Comparison of ENCODE assay signal across 25 cellular contexts in genomic region chr15:47116698-47117097, GRCh38.
"Had no signal": no experiment of that assay in that cellular context is flagged by ENCODE, and none has a peak within 500 bp of the region (broad histone marks: within the 10 kb centered on the region; RNA-seq: fewer than 3 reads in every experiment).

No MANE protein-coding gene starts in this region.

- DNase-seq: activated CD4-positive, alpha-beta T cell treated with anti-CD3 and anti-CD28 coated beads, Interleukin-2, amount 10 ng/mL, durations not matched to agents 24 days and 14 days; activated CD4-positive, alpha-beta T cell treated with anti-CD3 and anti-CD28 coated beads, Interleukin-2, amount 50 U/mL, for 48 hours; activated CD4-positive, CD25-positive, alpha-beta regulatory T cell treated with anti-CD3 and anti-CD28 coated beads, Interleukin-2, amount 50 U/mL, for 72 hours; activated CD8-positive, alpha-beta memory T cell treated with anti-CD3 and anti-CD28 coated beads, Interleukin-2, amount 10 ng/mL, durations not matched to agents 7 days and 5 days; activated gamma-delta T cell; activated naive CD4-positive, alpha-beta T cell treated with anti-CD3 and anti-CD28 coated beads for 36 hours; activated T-cell treated with anti-CD3 and anti-CD28 coated beads, Interleukin-2, amount 50 U/mL, for 24 hours; amygdala; Kasumi-1; KBM-7; NCI-H1092; NCI-H1417; NCI-H1694; NCI-H2029 treated with DMSO at 0.1 percent for 48 hours; NCI-H345; NCI-H510A; NCI-H526 treated with DMSO at 0.1 percent for 48 hours; NCI-H82; RPMI8226; T-helper 1 cell had no signal

- H3K4me1 Mint-ChIP-seq: activated CD4-positive, alpha-beta T cell treated with anti-CD3 and anti-CD28 coated beads, Interleukin-2, amount 10 ng/mL, durations not matched to agents 24 days and 14 days; activated CD8-positive, alpha-beta memory T cell treated with anti-CD3 and anti-CD28 coated beads, Interleukin-2, amount 10 ng/mL, durations not matched to agents 7 days and 5 days; brain had no signal

- H3K36me3 Mint-ChIP-seq: activated CD8-positive, alpha-beta memory T cell treated with anti-CD3 and anti-CD28 coated beads, Interleukin-2, amount 10 ng/mL, durations not matched to agents 7 days and 5 days; activated naive CD8-positive, alpha-beta T cell; brain had no signal

- ATAC-seq: activated CD8-positive, alpha-beta memory T cell treated with anti-CD3 and anti-CD28 coated beads, Interleukin-2, amount 10 ng/mL, durations not matched to agents 7 days and 5 days; Panc1; Right ventricle myocardium inferior had no signal

- H3K4me3 ChIP-seq: SK-N-MC had no signal

- H3K27ac Mint-ChIP-seq: activated CD4-positive, alpha-beta T cell treated with anti-CD3 and anti-CD28 coated beads, Interleukin-2, amount 10 ng/mL, durations not matched to agents 24 days and 14 days; activated CD8-positive, alpha-beta memory T cell treated with anti-CD3 and anti-CD28 coated beads, Interleukin-2, amount 10 ng/mL, durations not matched to agents 7 days and 5 days; activated naive CD4-positive, alpha-beta T cell treated with anti-CD3 and anti-CD28 coated beads for 36 hours; activated naive CD8-positive, alpha-beta T cell; activated T-cell treated with anti-CD3 and anti-CD28 coated beads, Interleukin-2, amount 50 U/mL, for 24 hours; brain had no signal

- H3K27me3 Mint-ChIP-seq: activated CD4-positive, alpha-beta T cell treated with anti-CD3 and anti-CD28 coated beads, Interleukin-2, amount 10 ng/mL, durations not matched to agents 24 days and 14 days; activated CD8-positive, alpha-beta memory T cell treated with anti-CD3 and anti-CD28 coated beads, Interleukin-2, amount 10 ng/mL, durations not matched to agents 7 days and 5 days; activated naive CD8-positive, alpha-beta T cell; activated T-cell treated with anti-CD3 and anti-CD28 coated beads, Interleukin-2, amount 50 U/mL, for 24 hours; brain had no signal

- H3K4me3 Mint-ChIP-seq: activated CD4-positive, alpha-beta T cell treated with anti-CD3 and anti-CD28 coated beads, Interleukin-2, amount 10 ng/mL, durations not matched to agents 24 days and 14 days; activated CD8-positive, alpha-beta memory T cell treated with anti-CD3 and anti-CD28 coated beads, Interleukin-2, amount 10 ng/mL, durations not matched to agents 7 days and 5 days; activated naive CD4-positive, alpha-beta T cell treated with anti-CD3 and anti-CD28 coated beads for 36 hours; activated naive CD8-positive, alpha-beta T cell; activated T-cell treated with anti-CD3 and anti-CD28 coated beads, Interleukin-2, amount 50 U/mL, for 24 hours; brain had no signal
